ENCODE assay signal across 15 cellular contexts in the genomic region with DNA sequence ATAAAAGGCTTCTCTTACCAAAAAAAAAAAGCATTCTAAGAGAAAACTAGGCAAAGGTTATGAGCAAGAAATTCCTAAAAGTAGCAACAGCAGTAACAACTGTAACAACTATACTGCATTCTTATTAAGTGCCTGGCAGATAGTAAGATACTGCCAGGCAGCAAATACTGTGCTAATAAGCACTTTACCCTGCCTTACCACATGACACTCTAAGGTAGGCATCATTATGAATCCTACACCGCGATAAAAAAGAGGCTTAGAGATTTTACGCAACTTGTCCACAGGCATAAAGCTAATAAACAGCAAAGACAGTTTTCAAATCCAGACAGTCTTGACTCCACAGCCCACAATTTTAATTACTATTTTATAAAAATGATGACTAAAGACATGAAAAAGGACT.
DNase-seq lines count a peak whose midpoint lies in the region; ATAC-seq and TF ChIP-seq lines count a peak whose summit lies in the region.
"Had no signal": no experiment of that assay in that cellular context is flagged by ENCODE, and none has a peak within 500 bp of the region (broad histone marks: within the 10 kb centered on the region; RNA-seq: fewer than 3 reads in every experiment).

No MANE protein-coding gene starts in this region.

- no peak for TF ChIP-seq RAD21 in SK-N-SH (IDR thresholded peaks at IDR 0.05; ENCODE audit: low read length)

- peak overlapping the region; percentile 63 for H3K27ac Mint-ChIP-seq in stimulated activated memory B cell treated with anti-CD40 and anti-IgM and Interleukin-4, amounts not matched to agents 10 μg/mL and 1 μg/mL and 100 μg/mL, for 72 hours

- H3F3A ChIP-seq in SK-N-SH (replicated peaks; ENCODE audit: insufficient read depth) (no peaks in the 10 kb centered on the region), OCI-LY1 (ENCODE audit: insufficient read depth, low read length) (no peaks in the 10 kb centered on the region)

- H3K9me3 Mint-ChIP-seq in stimulated activated memory B cell treated with anti-CD40 and anti-IgM and Interleukin-4, amounts not matched to agents 10 μg/mL and 1 μg/mL and 100 μg/mL, for 72 hours, result no peaks in the 10 kb centered on the region
- H3K9me3 Mint-ChIP-seq: neural crest cell had no signal

- POLR2A ChIA-PET in SK-N-SH (lab: Yijun Ruan, JAX), result no interaction called here

- H3K36me3 Mint-ChIP-seq in stimulated activated memory B cell treated with anti-CD40 and anti-IgM and Interleukin-4, amounts not matched to agents 10 μg/mL and 1 μg/mL and 100 μg/mL, for 72 hours, result peaks cover 13% of the 10 kb centered on the region

- CTCF ChIA-PET in SK-N-SH (lab: Yijun Ruan, JAX), result no interaction called here

- no peak for TF ChIP-seq CTCF in SK-N-SH (IDR thresholded peaks at IDR 0.05)
- no peak for TF ChIP-seq CTCF in OCI-LY1 (IDR thresholded peaks at IDR 0.05; ENCODE audit: low read length)

- H3K36me3 ChIP-seq in SK-N-SH (replicated peaks in 1 of 2; ENCODE audit: control insufficient read depth in 1 of 2, insufficient read depth in 2 of 2, low read length in 1 of 2) (peaks cover 0 to 7% of the 10 kb centered on the region in 2 experiments), OCI-LY1 (ENCODE audit: insufficient read depth, low read length) (no peaks in the 10 kb centered on the region), endocrine pancreas (ENCODE audit: control insufficient read depth, insufficient read depth, low read length) (no peaks in the 10 kb centered on the region)
- H3K36me3 ChIP-seq: brain microvascular endothelial cell, tibial artery had no signal

- H2AFZ ChIP-seq in SK-N-SH (ENCODE audit: low read depth) (no peak overlapping the region), OCI-LY1 (ENCODE audit: low read length) (no peak overlapping the region)

- peaks cover 50% of the 10 kb centered on the region for H3K4me1 Mint-ChIP-seq in stimulated activated memory B cell treated with anti-CD40 and anti-IgM and Interleukin-4, amounts not matched to agents 10 μg/mL and 1 μg/mL and 100 μg/mL, for 72 hours

- DNase-seq in SK-N-SH (no peak), NCI-H2029 (lab: John Stamatoyannopoulos, UW) (no peak), COLO668 (lab: John Stamatoyannopoulos, UW; ENCODE audit: unreplicated experiment) (no peak)
- DNase-seq: 8988T, brain microvascular endothelial cell, NCI-H1930, tibial artery had no signal

- no peak overlapping the region for H3K9ac ChIP-seq in SK-N-SH
- no peak overlapping the region for H3K9ac ChIP-seq in OCI-LY1 (ENCODE audit: low read length)
- H3K9ac ChIP-seq in endocrine pancreas (ENCODE audit: control insufficient read depth, insufficient read depth, low read length), result no peak overlapping the region
- H3K9ac ChIP-seq: KMS-11 had no signal

- H3K27me3 Mint-ChIP-seq in stimulated activated memory B cell treated with anti-CD40 and anti-IgM and Interleukin-4, amounts not matched to agents 10 μg/mL and 1 μg/mL and 100 μg/mL, for 72 hours, result no peaks in the 10 kb centered on the region

- ATAC-seq in SK-N-SH treated with all-trans-retinoic acid at 6 μM for 48 hours (0 out of 3 replicates have a peak, but pooled peaks have one; percentile 40), HG03039 (IDR thresholded peaks at IDR 0.05; ENCODE audit: unreplicated experiment) (no peak)
- ATAC-seq in stimulated activated memory B cell treated with anti-CD40 and anti-IgM and Interleukin-4, amounts not matched to agents 10 μg/mL and 1 μg/mL and 100 μg/mL, for 72 hours, result no peak

- H3K4me2 ChIP-seq in SK-N-SH, result no peak overlapping the region
- peak overlapping the region; percentile 41 for H3K4me2 ChIP-seq in OCI-LY1 (ENCODE audit: low read length)

- H3K9me2 ChIP-seq in SK-N-SH (no peaks in the 10 kb centered on the region), OCI-LY1 (ENCODE audit: low read depth, low read length) (no peaks in the 10 kb centered on the region)

- H4K20me1 ChIP-seq in SK-N-SH (ENCODE audit: insufficient read depth), result no peaks in the 10 kb centered on the region
- H4K20me1 ChIP-seq in OCI-LY1 (ENCODE audit: insufficient read depth, low read length), result no peaks in the 10 kb centered on the region; the same call in 1 of the 2 replicates

- WGBS in SK-N-SH (ENCODE audit: low lambda C conversion rate), result 98% methylated on average over 3 of the region's 3 CpGs

- H3K4me3 Mint-ChIP-seq in stimulated activated memory B cell treated with anti-CD40 and anti-IgM and Interleukin-4, amounts not matched to agents 10 μg/mL and 1 μg/mL and 100 μg/mL, for 72 hours, result peak overlapping the region; percentile 59
- H3K4me3 Mint-ChIP-seq: neural crest cell had no signal

- H3K4me3 ChIP-seq in SK-N-SH (ENCODE audit: low read depth in 2 of 2, low read length in 1 of 2) (no peak overlapping the region), OCI-LY1 (ENCODE audit: low read depth, low read length, poor library complexity, severe bottlenecking) (no peak overlapping the region), endocrine pancreas (ENCODE audit: control insufficient read depth, insufficient read depth, low read length) (peak overlapping the region; percentile 65)
- H3K4me3 ChIP-seq: skin epidermis, tibial artery had no signal

- H3K9me3 ChIP-seq in SK-N-SH, result no peaks in the 10 kb centered on the region
- H3K9me3 ChIP-seq in OCI-LY1 (ENCODE audit: low read length), result no peaks in the 10 kb centered on the region
- no peaks in the 10 kb centered on the region for H3K9me3 ChIP-seq in endocrine pancreas (ENCODE audit: control insufficient read depth, low read length)
- H3K9me3 ChIP-seq: tibial artery had no signal

- H3K79me2 ChIP-seq in SK-N-SH (ENCODE audit: insufficient read depth), result peaks cover 9% of the 10 kb centered on the region; the same call in 1 of the 2 replicates
- H3K79me2 ChIP-seq in OCI-LY1 (ENCODE audit: insufficient read depth, low read length), result peaks cover 14% of the 10 kb centered on the region

- H3K27me3 ChIP-seq in SK-N-SH (ENCODE audit: insufficient read depth) (no peaks in the 10 kb centered on the region), OCI-LY1 (ENCODE audit: insufficient read depth, low read length) (no peaks in the 10 kb centered on the region), endocrine pancreas (ENCODE audit: control insufficient read depth, insufficient read depth, low read length) (no peaks in the 10 kb centered on the region)
- H3K27me3 ChIP-seq: brain microvascular endothelial cell, tibial artery had no signal

- H3K27ac ChIP-seq in SK-N-SH (ENCODE audit: low read depth in 2 of 2, low read length in 1 of 2) (no peak overlapping the region), OCI-LY1 (ENCODE audit: low read depth, low read length, poor library complexity, severe bottlenecking) (no peak overlapping the region)
- H3K27ac ChIP-seq: brain microvascular endothelial cell, KMS-11 had no signal

- H3K4me1 ChIP-seq in SK-N-SH (ENCODE audit: control insufficient read depth in 1 of 2, insufficient read depth in 2 of 2, low read depth in 1 of 2, low read length in 1 of 2) (peaks cover 5 to 6% of the 10 kb centered on the region in 2 experiments; a peak in 3 of 4 replicates), OCI-LY1 (ENCODE audit: insufficient read depth, low read length, severe bottlenecking) (peaks cover 46% of the 10 kb centered on the region), endocrine pancreas (ENCODE audit: control insufficient read depth, insufficient read depth, low read length) (peaks cover 11% of the 10 kb centered on the region)

- TF ChIP-seq EP300 in SK-N-SH (IDR thresholded peaks at IDR 0.05; ENCODE audit: borderline replicate concordance in 1 of 2, low read depth in 1 of 2, low read length in 1 of 2), result no peak

TF ChIP-seq in SK-N-SH treated with all-trans-retinoic acid at 6 μM for 48 hours, 23 proteins besides CTCF, POLR2A, EP300 and RAD21:
- TF ChIP-seq TCF4 (CRISPR knock-in tag; IDR thresholded peaks at IDR 0.05; ENCODE audit: borderline replicate concordance), result no peak
- no peak for TF ChIP-seq ZNF565 (CRISPR knock-in tag; conservative IDR thresholded peaks at IDR 0.05; ENCODE audit: low read depth)
- no peak for TF ChIP-seq ESRRG (CRISPR knock-in tag; IDR thresholded peaks at IDR 0.05)
- TF ChIP-seq, protein P1, sequence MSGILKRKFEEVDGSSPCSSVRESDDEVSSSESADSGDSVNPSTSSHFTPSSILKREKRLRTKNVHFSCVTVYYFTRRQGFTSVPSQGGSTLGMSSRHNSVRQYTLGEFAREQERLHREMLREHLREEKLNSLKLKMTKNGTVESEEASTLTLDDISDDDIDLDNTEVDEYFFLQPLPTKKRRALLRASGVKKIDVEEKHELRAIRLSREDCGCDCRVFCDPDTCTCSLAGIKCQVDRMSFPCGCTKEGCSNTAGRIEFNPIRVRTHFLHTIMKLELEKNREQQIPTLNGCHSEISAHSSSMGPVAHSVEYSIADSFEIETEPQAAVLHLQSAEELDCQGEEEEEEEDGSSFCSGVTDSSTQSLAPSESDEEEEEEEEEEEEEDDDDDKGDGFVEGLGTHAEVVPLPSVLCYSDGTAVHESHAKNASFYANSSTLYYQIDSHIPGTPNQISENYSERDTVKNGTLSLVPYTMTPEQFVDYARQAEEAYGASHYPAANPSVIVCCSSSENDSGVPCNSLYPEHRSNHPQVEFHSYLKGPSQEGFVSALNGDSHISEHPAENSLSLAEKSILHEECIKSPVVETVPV (CRISPR knock-in tag; IDR thresholded peaks at IDR 0.05), result no peak

TF ChIP-seq in SK-N-SH, 30 proteins besides CTCF, POLR2A, EP300 and RAD21:
- TF ChIP-seq, protein P2, sequence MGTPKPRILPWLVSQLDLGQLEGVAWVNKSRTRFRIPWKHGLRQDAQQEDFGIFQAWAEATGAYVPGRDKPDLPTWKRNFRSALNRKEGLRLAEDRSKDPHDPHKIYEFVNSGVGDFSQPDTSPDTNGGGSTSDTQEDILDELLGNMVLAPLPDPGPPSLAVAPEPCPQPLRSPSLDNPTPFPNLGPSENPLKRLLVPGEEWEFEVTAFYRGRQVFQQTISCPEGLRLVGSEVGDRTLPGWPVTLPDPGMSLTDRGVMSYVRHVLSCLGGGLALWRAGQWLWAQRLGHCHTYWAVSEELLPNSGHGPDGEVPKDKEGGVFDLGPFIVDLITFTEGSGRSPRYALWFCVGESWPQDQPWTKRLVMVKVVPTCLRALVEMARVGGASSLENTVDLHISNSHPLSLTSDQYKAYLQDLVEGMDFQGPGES (IDR thresholded peaks at IDR 0.05; ENCODE audit: low read depth, low read length), result no peak
- TF ChIP-seq TEAD4 (IDR thresholded peaks at IDR 0.05; ENCODE audit: borderline replicate concordance, insufficient read depth), result no peak
- TF ChIP-seq TCF12 (IDR thresholded peaks at IDR 0.05), result no peak
- no peak for TF ChIP-seq SIN3A (IDR thresholded peaks at IDR 0.05; ENCODE audit: borderline replicate concordance, low read depth, low read length)
